In genomic region chr18:56702946-56703345, GRCh38 we compare ENCODE assay signal across 8 cellular contexts. TPM values are rescaled to one million over a fixed set of nuclear protein-coding genes. Genes with fewer than 3 reads are reported as not detected.
DNase-seq lines count a peak whose midpoint lies in the region; ATAC-seq, FAIRE-seq and TF ChIP-seq lines count a peak whose summit lies in the region.

No MANE protein-coding gene starts in this region.

- no peaks in the 10 kb centered on the region for H3K36me3 ChIP-seq in hepatocyte (replicated peaks; ENCODE audit: insufficient read depth, low read depth)

- H3K4me1 ChIP-seq in hepatocyte (ENCODE audit: insufficient read depth): no peaks in the 10 kb centered on the region

- H3K4me3 ChIP-seq in AG09309 (ENCODE audit: control insufficient read depth, low read depth, low read length) (no peak overlapping the region), hepatocyte (no peak overlapping the region)

- TF ChIP-seq CTCF in AG09309 (IDR thresholded peaks at IDR 0.05; ENCODE audit: control insufficient read depth, insufficient read depth, low read depth, low read length, missing control alignments) (peak; percentile 50), VCaP (conservative IDR thresholded peaks at IDR 0.05) (peak; percentile 71), hepatocyte (IDR thresholded peaks at IDR 0.05; ENCODE audit: poor library complexity) (peak; percentile 59)

- no peak overlapping the region for H2AFZ ChIP-seq in hepatocyte

- no peaks in the 10 kb centered on the region for H3K79me2 ChIP-seq in hepatocyte

- no peaks in the 10 kb centered on the region for H3K9me3 ChIP-seq in hepatocyte (ENCODE audit: low read depth)

- H3K27me3 ChIP-seq in hepatocyte: no peaks in the 10 kb centered on the region

- H4K20me1 ChIP-seq in hepatocyte (ENCODE audit: insufficient read depth, poor library complexity, severe bottlenecking): no peaks in the 10 kb centered on the region

- H3K4me2 ChIP-seq in hepatocyte: no peak overlapping the region

- H3K27ac ChIP-seq in VCaP (peak overlapping the region; percentile 30; the same call in 1 of the 2 replicates), hepatocyte (no peak overlapping the region)

- H3K9me2 ChIP-seq in hepatocyte (replicated peaks; ENCODE audit: insufficient read depth): no peaks in the 10 kb centered on the region

- WGBS in hepatocyte (ENCODE audit: low lambda C conversion rate, missing lambda C conversion rate): 57% methylated on average over 5 of the region's 5 CpGs

- DNase-seq in AG09309 (ENCODE audit: low read depth) (no peak), NCI-H146 (lab: John Stamatoyannopoulos, UW) (peak; percentile 65), hepatocyte (ENCODE audit: low spot score) (peak; percentile 50), ureter (ENCODE audit: low spot score) (no peak)

- peak; percentile 95 for FAIRE-seq in G401.6 (lab: Jason Lieb, UNC)

- ATAC-seq in HG02970 (IDR thresholded peaks at IDR 0.05; ENCODE audit: low FRiP score, unreplicated experiment): no peak
- no peak for ATAC-seq in HG02759 (IDR thresholded peaks at IDR 0.05; ENCODE audit: unreplicated experiment)

RNA-seq across cellular contexts. Expression of gene WDR7, which starts 51.8 kb away (rescaled TPM):
- total RNA-seq in hepatocyte: 14.0 and 19.0 TPM in 2 replicates
- polyA plus RNA-seq in hepatocyte: 5.9 and 9.0 TPM in 2 replicates
- total RNA-seq in ureter: 49.2 TPM

Comparison
In these comparisons a context has a peak if more than half of its experiments do, and no peak if none do; other contexts are left out.
1. DNase-seq: peak in NCI-H146 (single experiment) and hepatocyte (single experiment); none in AG09309 (single experiment) and ureter (single experiment).
2. Peak in every context shown above with its lines, with median percentiles within 50 percentile points of each other: CTCF ChIP-seq.